1 cellular context compared by ENCODE assay signal in the genomic region with DNA sequence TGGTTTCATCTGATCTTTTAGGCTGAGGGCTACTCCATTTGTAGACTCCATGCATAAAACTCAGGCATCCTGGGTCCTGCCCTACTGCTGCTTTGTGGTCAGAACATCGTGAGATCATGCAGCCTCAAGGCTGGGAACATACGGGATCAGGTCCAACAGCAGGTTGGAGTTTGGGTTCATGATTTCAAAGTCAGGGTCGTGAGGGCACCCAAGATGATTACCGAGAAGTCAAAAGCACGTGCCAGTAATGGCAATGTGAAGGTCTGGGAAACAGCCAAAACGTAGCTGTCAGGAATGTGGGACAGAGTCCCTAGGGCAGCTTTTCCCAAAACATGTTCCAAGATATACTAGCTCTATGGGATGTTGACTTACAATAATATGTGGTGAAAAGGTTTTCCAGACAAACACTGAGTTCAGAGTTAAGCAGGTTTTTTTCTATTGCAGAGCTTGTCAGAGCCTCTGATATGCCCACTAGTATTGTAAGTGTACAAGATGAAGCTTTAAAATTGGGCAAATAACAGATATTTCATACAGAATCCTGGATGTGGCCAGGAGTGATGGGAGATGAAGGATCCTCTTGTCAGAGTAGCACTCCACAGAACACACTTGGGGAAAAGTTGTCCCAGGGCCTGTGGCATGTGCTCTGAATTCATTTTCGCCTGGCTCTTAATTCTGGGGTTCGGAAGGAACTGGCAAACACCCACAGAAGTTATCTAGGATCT.
TF ChIP-seq lines count a peak whose summit lies in the region.

No MANE protein-coding gene starts in this region.

TF ChIP-seq in GM23338, 12 proteins besides CTCF, POLR2A, EP300 and RAD21 (continued from another document):
- TF ChIP-seq, protein P1, sequence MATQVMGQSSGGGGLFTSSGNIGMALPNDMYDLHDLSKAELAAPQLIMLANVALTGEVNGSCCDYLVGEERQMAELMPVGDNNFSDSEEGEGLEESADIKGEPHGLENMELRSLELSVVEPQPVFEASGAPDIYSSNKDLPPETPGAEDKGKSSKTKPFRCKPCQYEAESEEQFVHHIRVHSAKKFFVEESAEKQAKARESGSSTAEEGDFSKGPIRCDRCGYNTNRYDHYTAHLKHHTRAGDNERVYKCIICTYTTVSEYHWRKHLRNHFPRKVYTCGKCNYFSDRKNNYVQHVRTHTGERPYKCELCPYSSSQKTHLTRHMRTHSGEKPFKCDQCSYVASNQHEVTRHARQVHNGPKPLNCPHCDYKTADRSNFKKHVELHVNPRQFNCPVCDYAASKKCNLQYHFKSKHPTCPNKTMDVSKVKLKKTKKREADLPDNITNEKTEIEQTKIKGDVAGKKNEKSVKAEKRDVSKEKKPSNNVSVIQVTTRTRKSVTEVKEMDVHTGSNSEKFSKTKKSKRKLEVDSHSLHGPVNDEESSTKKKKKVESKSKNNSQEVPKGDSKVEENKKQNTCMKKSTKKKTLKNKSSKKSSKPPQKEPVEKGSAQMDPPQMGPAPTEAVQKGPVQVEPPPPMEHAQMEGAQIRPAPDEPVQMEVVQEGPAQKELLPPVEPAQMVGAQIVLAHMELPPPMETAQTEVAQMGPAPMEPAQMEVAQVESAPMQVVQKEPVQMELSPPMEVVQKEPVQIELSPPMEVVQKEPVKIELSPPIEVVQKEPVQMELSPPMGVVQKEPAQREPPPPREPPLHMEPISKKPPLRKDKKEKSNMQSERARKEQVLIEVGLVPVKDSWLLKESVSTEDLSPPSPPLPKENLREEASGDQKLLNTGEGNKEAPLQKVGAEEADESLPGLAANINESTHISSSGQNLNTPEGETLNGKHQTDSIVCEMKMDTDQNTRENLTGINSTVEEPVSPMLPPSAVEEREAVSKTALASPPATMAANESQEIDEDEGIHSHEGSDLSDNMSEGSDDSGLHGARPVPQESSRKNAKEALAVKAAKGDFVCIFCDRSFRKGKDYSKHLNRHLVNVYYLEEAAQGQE (IDR thresholded peaks at IDR 0.05; ENCODE audit: unreplicated experiment) = no peak
- TF ChIP-seq ZNF331 (CRISPR knock-in tag; IDR thresholded peaks at IDR 0.05; ENCODE audit: low read depth) (no peak), NANOG (IDR thresholded peaks at IDR 0.05; ENCODE audit: borderline replicate concordance) (no peak)
- TF ChIP-seq, protein P2, sequence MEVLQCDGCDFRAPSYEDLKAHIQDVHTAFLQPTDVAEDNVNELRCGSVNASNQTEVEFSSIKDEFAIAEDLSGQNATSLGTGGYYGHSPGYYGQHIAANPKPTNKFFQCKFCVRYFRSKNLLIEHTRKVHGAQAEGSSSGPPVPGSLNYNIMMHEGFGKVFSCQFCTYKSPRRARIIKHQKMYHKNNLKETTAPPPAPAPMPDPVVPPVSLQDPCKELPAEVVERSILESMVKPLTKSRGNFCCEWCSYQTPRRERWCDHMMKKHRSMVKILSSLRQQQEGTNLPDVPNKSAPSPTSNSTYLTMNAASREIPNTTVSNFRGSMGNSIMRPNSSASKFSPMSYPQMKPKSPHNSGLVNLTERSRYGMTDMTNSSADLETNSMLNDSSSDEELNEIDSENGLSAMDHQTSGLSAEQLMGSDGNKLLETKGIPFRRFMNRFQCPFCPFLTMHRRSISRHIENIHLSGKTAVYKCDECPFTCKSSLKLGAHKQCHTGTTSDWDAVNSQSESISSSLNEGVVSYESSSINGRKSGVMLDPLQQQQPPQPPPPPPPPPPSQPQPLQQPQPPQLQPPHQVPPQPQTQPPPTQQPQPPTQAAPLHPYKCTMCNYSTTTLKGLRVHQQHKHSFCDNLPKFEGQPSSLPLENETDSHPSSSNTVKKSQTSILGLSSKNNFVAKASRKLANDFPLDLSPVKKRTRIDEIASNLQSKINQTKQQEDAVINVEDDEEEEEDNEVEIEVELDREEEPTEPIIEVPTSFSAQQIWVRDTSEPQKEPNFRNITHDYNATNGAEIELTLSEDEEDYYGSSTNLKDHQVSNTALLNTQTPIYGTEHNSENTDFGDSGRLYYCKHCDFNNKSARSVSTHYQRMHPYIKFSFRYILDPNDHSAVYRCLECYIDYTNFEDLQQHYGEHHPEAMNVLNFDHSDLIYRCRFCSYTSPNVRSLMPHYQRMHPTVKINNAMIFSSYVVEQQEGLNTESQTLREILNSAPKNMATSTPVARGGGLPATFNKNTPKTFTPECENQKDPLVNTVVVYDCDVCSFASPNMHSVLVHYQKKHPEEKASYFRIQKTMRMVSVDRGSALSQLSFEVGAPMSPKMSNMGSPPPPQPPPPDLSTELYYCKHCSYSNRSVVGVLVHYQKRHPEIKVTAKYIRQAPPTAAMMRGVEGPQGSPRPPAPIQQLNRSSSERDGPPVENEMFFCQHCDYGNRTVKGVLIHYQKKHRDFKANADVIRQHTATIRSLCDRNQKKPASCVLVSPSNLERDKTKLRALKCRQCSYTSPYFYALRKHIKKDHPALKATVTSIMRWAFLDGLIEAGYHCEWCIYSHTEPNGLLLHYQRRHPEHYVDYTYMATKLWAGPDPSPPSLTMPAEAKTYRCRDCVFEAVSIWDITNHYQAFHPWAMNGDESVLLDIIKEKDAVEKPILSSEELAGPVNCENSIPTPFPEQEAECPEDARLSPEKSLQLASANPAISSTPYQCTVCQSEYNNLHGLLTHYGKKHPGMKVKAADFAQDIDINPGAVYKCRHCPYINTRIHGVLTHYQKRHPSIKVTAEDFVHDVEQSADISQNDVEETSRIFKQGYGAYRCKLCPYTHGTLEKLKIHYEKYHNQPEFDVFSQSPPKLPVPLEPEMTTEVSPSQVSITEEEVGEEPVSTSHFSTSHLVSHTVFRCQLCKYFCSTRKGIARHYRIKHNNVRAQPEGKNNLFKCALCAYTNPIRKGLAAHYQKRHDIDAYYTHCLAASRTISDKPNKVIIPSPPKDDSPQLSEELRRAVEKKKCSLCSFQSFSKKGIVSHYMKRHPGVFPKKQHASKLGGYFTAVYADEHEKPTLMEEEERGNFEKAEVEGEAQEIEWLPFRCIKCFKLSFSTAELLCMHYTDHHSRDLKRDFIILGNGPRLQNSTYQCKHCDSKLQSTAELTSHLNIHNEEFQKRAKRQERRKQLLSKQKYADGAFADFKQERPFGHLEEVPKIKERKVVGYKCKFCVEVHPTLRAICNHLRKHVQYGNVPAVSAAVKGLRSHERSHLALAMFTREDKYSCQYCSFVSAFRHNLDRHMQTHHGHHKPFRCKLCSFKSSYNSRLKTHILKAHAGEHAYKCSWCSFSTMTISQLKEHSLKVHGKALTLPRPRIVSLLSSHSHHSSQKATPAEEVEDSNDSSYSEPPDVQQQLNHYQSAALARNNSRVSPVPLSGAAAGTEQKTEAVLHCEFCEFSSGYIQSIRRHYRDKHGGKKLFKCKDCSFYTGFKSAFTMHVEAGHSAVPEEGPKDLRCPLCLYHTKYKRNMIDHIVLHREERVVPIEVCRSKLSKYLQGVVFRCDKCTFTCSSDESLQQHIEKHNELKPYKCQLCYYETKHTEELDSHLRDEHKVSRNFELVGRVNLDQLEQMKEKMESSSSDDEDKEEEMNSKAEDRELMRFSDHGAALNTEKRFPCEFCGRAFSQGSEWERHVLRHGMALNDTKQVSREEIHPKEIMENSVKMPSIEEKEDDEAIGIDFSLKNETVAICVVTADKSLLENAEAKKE (CRISPR knock-in tag; IDR thresholded peaks at IDR 0.05) = no peak
